ENCODE assay signal across 28 cellular contexts in genomic region chr3:32564195-32564594, GRCh38.
"Had no signal": no experiment of that assay in that cellular context is flagged by ENCODE, and none has a peak within 500 bp of the region (broad histone marks: within the 10 kb centered on the region; RNA-seq: fewer than 3 reads in every experiment).

No MANE protein-coding gene starts in this region.

- H3K9ac ChIP-seq: SK-N-SH had no signal

- H3K4me3 ChIP-seq: MG63, SJCRH30 had no signal

- H3K4me1 ChIP-seq: SJCRH30 had no signal

- H3K27ac Mint-ChIP-seq: activated CD4-positive, alpha-beta memory T cell treated with anti-CD3 and anti-CD28 coated beads for 36 hours; activated CD4-positive, alpha-beta T cell treated with anti-CD3 and anti-CD28 coated beads, Interleukin-2, amount 10 ng/mL, durations not matched to agents 7 days and 5 days; activated naive CD4-positive, alpha-beta T cell treated with anti-CD3 and anti-CD28 coated beads, Interleukin-2, amount 10 ng/mL, durations not matched to agents 7 days and 5 days; activated naive CD8-positive, alpha-beta T cell treated with anti-CD3 and anti-CD28 coated beads for 36 hours; activated T-helper 17 cell treated with anti-CD3 and anti-CD28 coated beads, Interleukin-2, amount 50 U/mL, for 72 hours had no signal

- H3K27ac ChIP-seq: brain microvascular endothelial cell, RWPE1, SJCRH30, VCaP had no signal

- DNase-seq: activated CD4-positive, alpha-beta memory T cell treated with anti-CD3 and anti-CD28 coated beads for 36 hours; activated CD4-positive, alpha-beta T cell treated with anti-CD3 and anti-CD28 coated beads, Interleukin-2, amount 10 ng/mL, durations not matched to agents 7 days and 5 days; activated CD4-positive, CD25-positive, alpha-beta regulatory T cell; activated CD8-positive, alpha-beta memory T cell treated with anti-CD3 and anti-CD28 coated beads for 24 hours; activated gamma-delta T cell; activated naive CD4-positive, alpha-beta T cell treated with anti-CD3 and anti-CD28 coated beads, Interleukin-2, amount 10 ng/mL, durations not matched to agents 7 days and 5 days; activated naive CD8-positive, alpha-beta T cell treated with anti-CD3 and anti-CD28 coated beads for 36 hours; activated T-cell treated with anti-CD3 and anti-CD28 coated beads, Interleukin-2, amount 50 U/mL, for 4 hours; brain microvascular endothelial cell; IMR-90; KG1; MG63; NCI-H1105; NCI-H1436; NCI-H1694 treated with DMSO at 0.1 percent for 48 hours; NCI-H2029 treated with DMSO at 0.1 percent for 48 hours; NCI-H345; NCI-H510A; NCI-H69; NK-92 treated with Interleukin-12 subunit alpha and Interleukin-12 subunit beta, amount 100 ng/mL, for 24 hours; OCI-M1; Right ventricle myocardium superior; SJCRH30; SK-N-SH; T-helper 1 cell had no signal

- H3K27me3 ChIP-seq: brain microvascular endothelial cell, MG63, SJCRH30 had no signal

- H3K4me3 Mint-ChIP-seq: activated CD4-positive, alpha-beta memory T cell treated with anti-CD3 and anti-CD28 coated beads for 36 hours; activated CD4-positive, alpha-beta T cell treated with anti-CD3 and anti-CD28 coated beads, Interleukin-2, amount 10 ng/mL, durations not matched to agents 7 days and 5 days; activated naive CD4-positive, alpha-beta T cell treated with anti-CD3 and anti-CD28 coated beads, Interleukin-2, amount 10 ng/mL, durations not matched to agents 7 days and 5 days; activated naive CD8-positive, alpha-beta T cell treated with anti-CD3 and anti-CD28 coated beads for 36 hours; activated T-cell treated with anti-CD3 and anti-CD28 coated beads, Interleukin-2, amount 50 U/mL, for 4 hours; activated T-helper 17 cell treated with anti-CD3 and anti-CD28 coated beads, Interleukin-2, amount 50 U/mL, for 72 hours had no signal

- H3K27me3 Mint-ChIP-seq: activated CD4-positive, alpha-beta memory T cell treated with anti-CD3 and anti-CD28 coated beads for 36 hours; activated CD4-positive, alpha-beta T cell treated with anti-CD3 and anti-CD28 coated beads, Interleukin-2, amount 10 ng/mL, durations not matched to agents 7 days and 5 days; activated naive CD4-positive, alpha-beta T cell treated with anti-CD3 and anti-CD28 coated beads, Interleukin-2, amount 10 ng/mL, durations not matched to agents 7 days and 5 days; activated naive CD8-positive, alpha-beta T cell treated with anti-CD3 and anti-CD28 coated beads for 36 hours; activated T-helper 17 cell treated with anti-CD3 and anti-CD28 coated beads, Interleukin-2, amount 50 U/mL, for 72 hours had no signal

- H3K9me2 ChIP-seq: SK-N-SH had no signal

- H3K4me2 ChIP-seq: SK-N-SH had no signal

- H3K9me3 Mint-ChIP-seq: activated CD4-positive, alpha-beta memory T cell treated with anti-CD3 and anti-CD28 coated beads for 36 hours; activated CD4-positive, alpha-beta T cell treated with anti-CD3 and anti-CD28 coated beads, Interleukin-2, amount 10 ng/mL, durations not matched to agents 7 days and 5 days; activated naive CD4-positive, alpha-beta T cell treated with anti-CD3 and anti-CD28 coated beads, Interleukin-2, amount 10 ng/mL, durations not matched to agents 7 days and 5 days; activated naive CD8-positive, alpha-beta T cell treated with anti-CD3 and anti-CD28 coated beads for 36 hours; activated T-cell treated with anti-CD3 and anti-CD28 coated beads, Interleukin-2, amount 50 U/mL, for 4 hours; activated T-helper 17 cell treated with anti-CD3 and anti-CD28 coated beads, Interleukin-2, amount 50 U/mL, for 72 hours had no signal

- H3K9me3 ChIP-seq: MG63, SJCRH30, SK-N-SH had no signal

- H3K36me3 ChIP-seq: SJCRH30 had no signal
